ENCODE assay signal across 8 cellular contexts in genomic region chr19:41928754-41929535, GRCh38. TPM values are rescaled to one million over a fixed set of nuclear protein-coding genes. Genes with fewer than 3 reads are reported as not detected.
A peak's percentile ranks its signal among the peaks of the same experiment; 100 is the strongest.
DNase-seq lines count a peak whose midpoint lies in the region; TF ChIP-seq lines count a peak whose summit lies in the region.

No MANE protein-coding gene starts in this region.

- peak; percentile 78 for DNase-seq in activated CD8-positive, alpha-beta memory T cell treated with anti-CD3 and anti-CD28 coated beads for 24 hours
- no peak for DNase-seq in activated CD8-positive, alpha-beta memory T cell treated with anti-CD3 and anti-CD28 coated beads, Interleukin-2, amount 50 U/mL, for 48 hours
- no peak for DNase-seq in T-helper 2 cell treated with Interferon-gamma antibody and Interleukin-4, amounts not matched to agents 5 μg/mL and 100 μg/mL, for 36 hours (ENCODE audit: low spot score)
- no peak for DNase-seq in hepatocyte (ENCODE audit: low spot score)
- DNase-seq in activated gamma-delta T cell (lab: John Stamatoyannopoulos, UW), result no peak
- no peak for DNase-seq in A172 (ENCODE audit: low spot score)
- no peak for DNase-seq in lower leg skin (ENCODE audit: low spot score in 2 of 2)

- peaks cover 11% of the 10 kb centered on the region for H3K4me1 ChIP-seq in hepatocyte (ENCODE audit: insufficient read depth)
- peaks cover 0 to 17% (median 13%) of the 10 kb centered on the region in 5 donors for H3K4me1 ChIP-seq in subcutaneous abdominal adipose tissue (ENCODE audit: control insufficient read depth in 5 of 5, insufficient read depth in 5 of 5, low read length in 5 of 5)

- no peaks in the 10 kb centered on the region for H3K9me2 ChIP-seq in hepatocyte (replicated peaks; ENCODE audit: insufficient read depth)

- no peaks in the 10 kb centered on the region for H3K36me3 ChIP-seq in hepatocyte (replicated peaks; ENCODE audit: insufficient read depth, low read depth)
- no peaks in the 10 kb centered on the region for H3K36me3 ChIP-seq in subcutaneous abdominal adipose tissue (ENCODE audit: control insufficient read depth in 5 of 5, insufficient read depth in 5 of 5, low read length in 5 of 5)

- H3K79me2 ChIP-seq in hepatocyte, result no peaks in the 10 kb centered on the region

- TF ChIP-seq POLR2A in lower leg skin (IDR thresholded peaks at IDR 0.05), result no peak

- H3K9me3 Mint-ChIP-seq in T-helper 2 cell treated with Interferon-gamma antibody and Interleukin-4, amounts not matched to agents 5 μg/mL and 100 μg/mL, for 36 hours, result no peaks in the 10 kb centered on the region

- TF ChIP-seq CTCF in hepatocyte (IDR thresholded peaks at IDR 0.05; ENCODE audit: poor library complexity) (no peak), lower leg skin (IDR thresholded peaks at IDR 0.05) (no peak)

- peak overlapping the region; percentile 41 for H3K27ac Mint-ChIP-seq in T-helper 2 cell treated with Interferon-gamma antibody and Interleukin-4, amounts not matched to agents 5 μg/mL and 100 μg/mL, for 36 hours

- intact Hi-C loops in lower leg skin (cut with DNase I; ENCODE audit: low total_unique reads), result no loop called here

- H3K27me3 Mint-ChIP-seq in T-helper 2 cell treated with Interferon-gamma antibody and Interleukin-4, amounts not matched to agents 5 μg/mL and 100 μg/mL, for 36 hours (ENCODE audit: low read depth), result peaks cover 26% of the 10 kb centered on the region

- H3K36me3 Mint-ChIP-seq in T-helper 2 cell treated with Interferon-gamma antibody and Interleukin-4, amounts not matched to agents 5 μg/mL and 100 μg/mL, for 36 hours (ENCODE audit: low read depth), result peaks cover 4% of the 10 kb centered on the region

- no peaks in the 10 kb centered on the region for H3K9me3 ChIP-seq in hepatocyte (ENCODE audit: low read depth)
- peaks cover 0 to 3% (median 0%) of the 10 kb centered on the region in 5 donors for H3K9me3 ChIP-seq in subcutaneous abdominal adipose tissue (ENCODE audit: control insufficient read depth in 5 of 5, low read length in 5 of 5)

- H4K20me1 ChIP-seq in hepatocyte (ENCODE audit: insufficient read depth, poor library complexity, severe bottlenecking), result no peaks in the 10 kb centered on the region

- H3K27ac ChIP-seq in hepatocyte (no peak overlapping the region), subcutaneous abdominal adipose tissue (ENCODE audit: low read depth, low read length) (no peak overlapping the region)

- H3K4me3 Mint-ChIP-seq in T-helper 2 cell treated with Interferon-gamma antibody and Interleukin-4, amounts not matched to agents 5 μg/mL and 100 μg/mL, for 36 hours, result peak overlapping the region; percentile 77

- no peak overlapping the region for H3K9ac ChIP-seq in subcutaneous abdominal adipose tissue (ENCODE audit: low read length in 5 of 5)

- H3K27me3 ChIP-seq in hepatocyte (peaks cover 96% of the 10 kb centered on the region), subcutaneous abdominal adipose tissue (ENCODE audit: control insufficient read depth in 5 of 5, insufficient read depth in 4 of 5, low read length in 5 of 5) (peaks cover 62 to 92% (median 86%) of the 10 kb centered on the region in 5 donors)

- peaks cover 21% of the 10 kb centered on the region for H3K4me1 Mint-ChIP-seq in T-helper 2 cell treated with Interferon-gamma antibody and Interleukin-4, amounts not matched to agents 5 μg/mL and 100 μg/mL, for 36 hours (ENCODE audit: low read depth)

- H3K4me3 ChIP-seq in hepatocyte (peak overlapping the region; percentile 70), subcutaneous abdominal adipose tissue (ENCODE audit: low read depth in 1 of 5, low read length in 5 of 5) (peak overlapping the region in 3 of 5 donors; percentile 5 to 40 (median 23)), lower leg skin (ENCODE audit: low read depth, poor library complexity, severe bottlenecking) (no peak overlapping the region)

- 6% methylated on average over 12 of the region's 29 CpGs for WGBS in hepatocyte (ENCODE audit: low lambda C conversion rate, missing lambda C conversion rate)
- WGBS in lower leg skin, 2 donors, result 4 to 5% methylated on average over 28 to 29 of the region's 29 CpGs

- peak overlapping the region; percentile 15 for H2AFZ ChIP-seq in hepatocyte

- peak overlapping the region; percentile 100 for H3K4me2 ChIP-seq in hepatocyte

RNA-seq across cellular contexts. Expression of gene ERFL, which starts 0.7 kb away (rescaled TPM):
- total RNA-seq in hepatocyte (0.53 TPM in 1 of 2 replicates, not detected in the other), lower leg skin (under 1 TPM in 1 of 4 donors, not detected in 3; 0.16 TPM)
- polyA plus RNA-seq in hepatocyte, result not detected in 2 replicates
- 0.07 and 0.47 TPM in 2 replicates for total RNA-seq in A172 (2014; rRNA removed; shearing (Covaris generic))

RNA-seq across cellular contexts. Expression of gene RABAC1, which starts 30.2 kb away (rescaled TPM):
- 203 and 214 TPM in 2 replicates for total RNA-seq in hepatocyte
- polyA plus RNA-seq in hepatocyte, result 395 and 469 TPM in 2 replicates
- total RNA-seq in A172 (2014; rRNA removed; shearing (Covaris generic)), result 105 and 138 TPM in 2 replicates
- total RNA-seq in lower leg skin, result 100 to 1,000 TPM; 125 to 152 (median 128) TPM

RNA-seq across cellular contexts. Expression of gene ARHGEF1, which starts 46.0 kb away (rescaled TPM):
- total RNA-seq in hepatocyte, result 22.1 and 29.7 TPM in 2 replicates
- 67.8 and 71.7 TPM in 2 replicates for polyA plus RNA-seq in hepatocyte
- 72.5 and 108 TPM in 2 replicates for total RNA-seq in A172 (2014; rRNA removed; shearing (Covaris generic))
- 10 to 100 TPM; 56.9 to 94.3 (median 68.7) TPM for total RNA-seq in lower leg skin

RNA-seq across cellular contexts. Expression of gene CD79A, which starts 51.9 kb away (rescaled TPM):
- total RNA-seq in hepatocyte (0.37 TPM in 1 of 2 replicates, not detected in the other), lower leg skin (under 1 TPM in 1 of 4 donors, not detected in 3; 0.81 TPM)
- polyA plus RNA-seq in hepatocyte, result 0.27 TPM in 1 of 2 replicates, not detected in the other
- not detected in 2 replicates for total RNA-seq in A172 (2014; rRNA removed; shearing (Covaris generic))
